8 cellular contexts compared by ENCODE assay signal in genomic region chr11:12674571-12674935, GRCh38. TPM values are rescaled to one million over a fixed set of nuclear protein-coding genes. Genes with fewer than 3 reads are reported as not detected.
DNase-seq lines count a peak whose midpoint lies in the region; ATAC-seq and TF ChIP-seq lines count a peak whose summit lies in the region.

No MANE protein-coding gene starts in this region.

- peak overlapping the region; percentile 83 for H3K4me3 ChIP-seq in HFF-Myc (replicated peaks; ENCODE audit: low read depth, low read length)
- peak overlapping the region; percentile 71 for H3K4me3 ChIP-seq in iPS-18c (ENCODE audit: insufficient read depth, low read depth, low read length)
- H3K4me3 ChIP-seq in testis = peak overlapping the region; percentile 74 to 86

- H3K36me3 Mint-ChIP-seq in activated B cell treated with CpG ODN at 0.5 μM for 24 hours (ENCODE audit: low read depth) = no peaks in the 10 kb centered on the region

- POLR2A ChIA-PET in activated B cell treated with CpG ODN at 0.5 μM for 24 hours (lab: Charles Lee) = no interaction called here

- peaks cover 62% of the 10 kb centered on the region for H3K27me3 Mint-ChIP-seq in activated B cell treated with CpG ODN at 0.5 μM for 24 hours

- H3K27me3 ChIP-seq in testis = no peaks in the 10 kb centered on the region

- CTCF ChIA-PET in activated B cell treated with CpG ODN at 0.5 μM for 24 hours (lab: Charles Lee) = no interaction called here

- H3K36me3 ChIP-seq in testis (ENCODE audit: low read depth, missing control alignments) = no peaks in the 10 kb centered on the region

- peaks cover 2% of the 10 kb centered on the region for H3K9me3 Mint-ChIP-seq in activated B cell treated with CpG ODN at 0.5 μM for 24 hours

- ATAC-seq in GM18498 (IDR thresholded peaks at IDR 0.05; ENCODE audit: unreplicated experiment) (peak; percentile 36), activated B cell treated with CpG ODN at 0.5 μM for 24 hours (ENCODE audit: low read depth) (peak; percentile 29)

- no peak for TF ChIP-seq CTCF in HFF-Myc (IDR thresholded peaks at IDR 0.05; ENCODE audit: low read depth, low read length, missing control alignments)
- no peak for TF ChIP-seq CTCF in activated B cell treated with CpG ODN at 0.5 μM for 24 hours (IDR thresholded peaks at IDR 0.05)
- no peak for TF ChIP-seq CTCF in testis (IDR thresholded peaks at IDR 0.05)

- no peaks in the 10 kb centered on the region for H3K9me3 ChIP-seq in iPS-18c (ENCODE audit: control insufficient read depth, insufficient read depth, low read length)
- no peaks in the 10 kb centered on the region for H3K9me3 ChIP-seq in testis

- H3K4me1 Mint-ChIP-seq in activated B cell treated with CpG ODN at 0.5 μM for 24 hours = peaks cover 15% of the 10 kb centered on the region

- H3K27ac ChIP-seq in testis = peak overlapping the region; percentile 73 to 97

- TF ChIP-seq POLR2A in testis (IDR thresholded peaks at IDR 0.05) = no peak

- WGBS in testis, 2 donors = 1% methylated on average over 16 of the region's 46 CpGs; no CpG with 5 or more reads in 1 of the 2 donors

- DNase-seq in HFF-Myc (ENCODE audit: extremely low read depth, low read depth) = no peak
- no peak for DNase-seq in activated B cell treated with CpG ODN at 0.5 μM for 24 hours
- peak; percentile 38 for DNase-seq in testis
- DNase-seq in NCI-H524 treated with DMSO at 0.1 percent for 48 hours (lab: John Stamatoyannopoulos, UW) = no peak
- DNase-seq in A172 (ENCODE audit: low spot score) = no peak
- no peak for DNase-seq in NCI-H446 (lab: John Stamatoyannopoulos, UW)

- no peak overlapping the region for H3K27ac Mint-ChIP-seq in activated B cell treated with CpG ODN at 0.5 μM for 24 hours

- intact Hi-C loops in activated B cell treated with CpG ODN at 0.5 μM for 24 hours (cut with micrococcal nuclease) = loop anchor here (5.0 kb wide), 1 partner anchor 603 kb away; the partner anchor contains the start of gene BMAL1
- intact Hi-C loops in testis (cut with DNase I; ENCODE audit: low total_unique reads) = loop anchor here (10.0 kb wide), 2 partner anchors 140 to 220 kb away; no protein-coding TSS in a partner anchor

- H3K4me1 ChIP-seq in testis = no peaks in the 10 kb centered on the region

- H3K4me3 Mint-ChIP-seq in activated B cell treated with CpG ODN at 0.5 μM for 24 hours = no peak overlapping the region

RNA-seq across cellular contexts. Expression of gene TEAD1, which starts 0.3 kb away (rescaled TPM):
- total RNA-seq in activated B cell treated with CpG ODN at 0.5 μM for 24 hours (0.07 and 0.12 TPM in 2 replicates), testis (10 to 100 TPM; 63.5 to 78.1 TPM)
- polyA plus RNA-seq in testis (ENCODE audit: insufficient read depth, low read depth, low replicate concordance) = 24.6 TPM
- total RNA-seq in A172 (2014; rRNA removed; shearing (Covaris generic)) = 69.5 and 92.5 TPM in 2 replicates

Comparison
In these comparisons a context has a peak if more than half of its experiments do, and no peak if none do; other contexts are left out.
1. RNA of gene TEAD1, which starts 0.3 kb away (total RNA-seq): 69.5 to 92.5 TPM in A172 and 63.5 to 78.1 TPM in testis; 0.07 to 0.12 TPM in activated B cell treated with CpG ODN at 0.5 μM for 24 hours; every median in the first group is over 10 times any median in the second.
2. Peak in every context shown above with its lines, with median percentiles within 50 percentile points of each other: H3K4me3 ChIP-seq.